ENCODE assay signal across 15 cellular contexts in the genomic region with DNA sequence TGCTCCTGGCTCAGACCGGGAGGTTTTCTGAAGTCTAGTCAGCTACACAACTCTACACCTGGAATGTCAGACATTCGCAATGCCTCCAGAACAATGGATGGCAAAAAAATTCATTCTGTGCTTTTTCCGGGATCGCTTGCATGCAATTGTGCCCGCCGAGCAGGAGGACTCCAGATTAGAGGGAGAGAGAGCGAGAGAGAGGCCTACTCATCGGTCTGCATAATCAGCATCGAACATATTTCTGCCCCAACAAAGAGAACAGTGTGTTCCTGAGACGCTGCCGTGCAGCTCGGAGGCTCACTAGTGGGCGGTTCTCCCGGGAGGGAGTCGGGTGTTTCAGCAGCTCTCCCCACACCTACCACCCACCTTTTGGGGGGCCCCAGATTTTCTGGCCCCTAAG.
A peak's percentile ranks its signal among the peaks of the same experiment; 100 is the strongest.
DNase-seq lines count a peak whose midpoint lies in the region; ATAC-seq and TF ChIP-seq lines count a peak whose summit lies in the region.
"Had no signal": no experiment of that assay in that cellular context is flagged by ENCODE, and none has a peak within 500 bp of the region (broad histone marks: within the 10 kb centered on the region; RNA-seq: fewer than 3 reads in every experiment).

No MANE protein-coding gene starts in this region.

- H3K9me3 Mint-ChIP-seq in WTC11: no peaks in the 10 kb centered on the region
- H3K9me3 Mint-ChIP-seq in T-helper 2 cell treated with Interferon-gamma antibody and Interleukin-4, amounts not matched to agents 5 μg/mL and 100 μg/mL, for 36 hours: no peaks in the 10 kb centered on the region
- H3K9me3 Mint-ChIP-seq: memory B cell had no signal

- DNase-seq in WTC11 (ENCODE audit: low spot score) (no peak), epidermal melanocyte (ENCODE audit: insufficient read length, low spot score) (peak; percentile 38), middle frontal gyrus (ENCODE audit: extremely low spot score, low spot score) (peak; percentile 58), sigmoid colon (no peak), HK-2 (ENCODE audit: unreplicated experiment) (no peak)
- DNase-seq in activated CD4-positive, alpha-beta T cell treated with anti-CD3 and anti-CD28 coated beads, Interleukin-2, amount 50 U/mL, for 48 hours: no peak
- DNase-seq in T-helper 2 cell treated with Interferon-gamma antibody and Interleukin-4, amounts not matched to agents 5 μg/mL and 100 μg/mL, for 36 hours (ENCODE audit: low spot score): no peak
- DNase-seq: activated gamma-delta T cell treated with Interleukin-2 at 50 U/mL for 16 hours; MV-4-11; NCI-H2171; stimulated activated CD4-positive, alpha-beta T cell treated with anti-CD3 and anti-CD28 coated beads, Interleukin-4, amount 100 ng/mL, for 1 hour had no signal

- peak overlapping the region; percentile 16 to 74 (median 48) for H3K27ac ChIP-seq in sigmoid colon
- H3K27ac ChIP-seq: C4-2B, SJSA1 had no signal

- TF ChIP-seq CTCF in WTC11 (IDR thresholded peaks at IDR 0.05): no peak
- no peak for TF ChIP-seq CTCF in sigmoid colon (IDR thresholded peaks at IDR 0.05)

- CTCF ChIA-PET in WTC11 (lab: Charles Lee): no interaction called here

- no peaks in the 10 kb centered on the region for H3K9me3 ChIP-seq in sigmoid colon
- H3K9me3 ChIP-seq: SJSA1 had no signal

- H3K4me3 Mint-ChIP-seq in WTC11: no peak overlapping the region
- no peak overlapping the region for H3K4me3 Mint-ChIP-seq in T-helper 2 cell treated with Interferon-gamma antibody and Interleukin-4, amounts not matched to agents 5 μg/mL and 100 μg/mL, for 36 hours
- H3K4me3 Mint-ChIP-seq: memory B cell had no signal

- 91% methylated on average over 15 of the region's 15 CpGs for WGBS in sigmoid colon, 2 donors

- H3K27me3 Mint-ChIP-seq in WTC11 (ENCODE audit: low read depth): no peaks in the 10 kb centered on the region; the same call in 1 of the 2 replicates
- H3K27me3 Mint-ChIP-seq in T-helper 2 cell treated with Interferon-gamma antibody and Interleukin-4, amounts not matched to agents 5 μg/mL and 100 μg/mL, for 36 hours (ENCODE audit: low read depth): peaks cover 15% of the 10 kb centered on the region

- no peaks in the 10 kb centered on the region for H3K36me3 ChIP-seq in sigmoid colon
- H3K36me3 ChIP-seq: SJSA1 had no signal

- ATAC-seq in WTC11: no peak
- no peak for ATAC-seq in HG03139 (IDR thresholded peaks at IDR 0.05; ENCODE audit: unreplicated experiment)

- peaks cover 32% of the 10 kb centered on the region for H3K4me1 Mint-ChIP-seq in WTC11
- peaks cover 22% of the 10 kb centered on the region for H3K4me1 Mint-ChIP-seq in T-helper 2 cell treated with Interferon-gamma antibody and Interleukin-4, amounts not matched to agents 5 μg/mL and 100 μg/mL, for 36 hours (ENCODE audit: low read depth)

- intact Hi-C loops in sigmoid colon (cut with DNase I): no loop called here

- peaks cover 0 to 65% (median 31%) of the 10 kb centered on the region in 4 donors for H3K4me1 ChIP-seq in sigmoid colon
- H3K4me1 ChIP-seq: SJSA1 had no signal

- peak overlapping the region; percentile 85; the same call in 1 of the 2 replicates for H3K27ac Mint-ChIP-seq in WTC11
- H3K27ac Mint-ChIP-seq in T-helper 2 cell treated with Interferon-gamma antibody and Interleukin-4, amounts not matched to agents 5 μg/mL and 100 μg/mL, for 36 hours: no peak overlapping the region
- H3K27ac Mint-ChIP-seq: memory B cell had no signal

- H3K4me3 ChIP-seq in sigmoid colon: no peak overlapping the region
- H3K4me3 ChIP-seq: SJSA1 had no signal

- H3K36me3 Mint-ChIP-seq in WTC11: no peaks in the 10 kb centered on the region
- no peaks in the 10 kb centered on the region for H3K36me3 Mint-ChIP-seq in T-helper 2 cell treated with Interferon-gamma antibody and Interleukin-4, amounts not matched to agents 5 μg/mL and 100 μg/mL, for 36 hours (ENCODE audit: low read depth)

- no peaks in the 10 kb centered on the region for H3K27me3 ChIP-seq in sigmoid colon
- H3K27me3 ChIP-seq: SJSA1 had no signal

- no peak for TF ChIP-seq EP300 in sigmoid colon (IDR thresholded peaks at IDR 0.05)

- TF ChIP-seq POLR2A in sigmoid colon (IDR thresholded peaks at IDR 0.05): no peak

- POLR2A ChIA-PET in WTC11 (lab: Charles Lee): no interaction called here

TF ChIP-seq in WTC11, 78 proteins besides CTCF, POLR2A, EP300 and RAD21:
- TF ChIP-seq FOXK1 (CRISPR knock-in tag; IDR thresholded peaks at IDR 0.05): no peak
- TF ChIP-seq, protein P1, sequence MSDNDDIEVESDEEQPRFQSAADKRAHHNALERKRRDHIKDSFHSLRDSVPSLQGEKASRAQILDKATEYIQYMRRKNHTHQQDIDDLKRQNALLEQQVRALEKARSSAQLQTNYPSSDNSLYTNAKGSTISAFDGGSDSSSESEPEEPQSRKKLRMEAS (CRISPR knock-in tag; IDR thresholded peaks at IDR 0.05): no peak
- TF ChIP-seq MYBL2 (CRISPR knock-in tag; IDR thresholded peaks at IDR 0.05): no peak
- TF ChIP-seq, protein P2, sequence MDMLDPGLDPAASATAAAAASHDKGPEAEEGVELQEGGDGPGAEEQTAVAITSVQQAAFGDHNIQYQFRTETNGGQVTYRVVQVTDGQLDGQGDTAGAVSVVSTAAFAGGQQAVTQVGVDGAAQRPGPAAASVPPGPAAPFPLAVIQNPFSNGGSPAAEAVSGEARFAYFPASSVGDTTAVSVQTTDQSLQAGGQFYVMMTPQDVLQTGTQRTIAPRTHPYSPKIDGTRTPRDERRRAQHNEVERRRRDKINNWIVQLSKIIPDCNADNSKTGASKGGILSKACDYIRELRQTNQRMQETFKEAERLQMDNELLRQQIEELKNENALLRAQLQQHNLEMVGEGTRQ (CRISPR knock-in tag; IDR thresholded peaks at IDR 0.05): no peak
- TF ChIP-seq, protein P3, sequence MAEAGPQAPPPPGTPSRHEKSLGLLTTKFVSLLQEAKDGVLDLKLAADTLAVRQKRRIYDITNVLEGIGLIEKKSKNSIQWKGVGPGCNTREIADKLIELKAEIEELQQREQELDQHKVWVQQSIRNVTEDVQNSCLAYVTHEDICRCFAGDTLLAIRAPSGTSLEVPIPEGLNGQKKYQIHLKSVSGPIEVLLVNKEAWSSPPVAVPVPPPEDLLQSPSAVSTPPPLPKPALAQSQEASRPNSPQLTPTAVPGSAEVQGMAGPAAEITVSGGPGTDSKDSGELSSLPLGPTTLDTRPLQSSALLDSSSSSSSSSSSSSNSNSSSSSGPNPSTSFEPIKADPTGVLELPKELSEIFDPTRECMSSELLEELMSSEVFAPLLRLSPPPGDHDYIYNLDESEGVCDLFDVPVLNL (CRISPR knock-in tag; IDR thresholded peaks at IDR 0.05; ENCODE audit: borderline replicate concordance, low read depth): no peak
- TF ChIP-seq SMAD4 (CRISPR knock-in tag; IDR thresholded peaks at IDR 0.05): no peak
- TF ChIP-seq JAZF1 (CRISPR knock-in tag; IDR thresholded peaks at IDR 0.05): no peak
- no peak for TF ChIP-seq SOX15 (CRISPR knock-in tag; IDR thresholded peaks at IDR 0.05)
- TF ChIP-seq JUN (CRISPR knock-in tag; IDR thresholded peaks at IDR 0.05): no peak
- TF ChIP-seq, protein P4, sequence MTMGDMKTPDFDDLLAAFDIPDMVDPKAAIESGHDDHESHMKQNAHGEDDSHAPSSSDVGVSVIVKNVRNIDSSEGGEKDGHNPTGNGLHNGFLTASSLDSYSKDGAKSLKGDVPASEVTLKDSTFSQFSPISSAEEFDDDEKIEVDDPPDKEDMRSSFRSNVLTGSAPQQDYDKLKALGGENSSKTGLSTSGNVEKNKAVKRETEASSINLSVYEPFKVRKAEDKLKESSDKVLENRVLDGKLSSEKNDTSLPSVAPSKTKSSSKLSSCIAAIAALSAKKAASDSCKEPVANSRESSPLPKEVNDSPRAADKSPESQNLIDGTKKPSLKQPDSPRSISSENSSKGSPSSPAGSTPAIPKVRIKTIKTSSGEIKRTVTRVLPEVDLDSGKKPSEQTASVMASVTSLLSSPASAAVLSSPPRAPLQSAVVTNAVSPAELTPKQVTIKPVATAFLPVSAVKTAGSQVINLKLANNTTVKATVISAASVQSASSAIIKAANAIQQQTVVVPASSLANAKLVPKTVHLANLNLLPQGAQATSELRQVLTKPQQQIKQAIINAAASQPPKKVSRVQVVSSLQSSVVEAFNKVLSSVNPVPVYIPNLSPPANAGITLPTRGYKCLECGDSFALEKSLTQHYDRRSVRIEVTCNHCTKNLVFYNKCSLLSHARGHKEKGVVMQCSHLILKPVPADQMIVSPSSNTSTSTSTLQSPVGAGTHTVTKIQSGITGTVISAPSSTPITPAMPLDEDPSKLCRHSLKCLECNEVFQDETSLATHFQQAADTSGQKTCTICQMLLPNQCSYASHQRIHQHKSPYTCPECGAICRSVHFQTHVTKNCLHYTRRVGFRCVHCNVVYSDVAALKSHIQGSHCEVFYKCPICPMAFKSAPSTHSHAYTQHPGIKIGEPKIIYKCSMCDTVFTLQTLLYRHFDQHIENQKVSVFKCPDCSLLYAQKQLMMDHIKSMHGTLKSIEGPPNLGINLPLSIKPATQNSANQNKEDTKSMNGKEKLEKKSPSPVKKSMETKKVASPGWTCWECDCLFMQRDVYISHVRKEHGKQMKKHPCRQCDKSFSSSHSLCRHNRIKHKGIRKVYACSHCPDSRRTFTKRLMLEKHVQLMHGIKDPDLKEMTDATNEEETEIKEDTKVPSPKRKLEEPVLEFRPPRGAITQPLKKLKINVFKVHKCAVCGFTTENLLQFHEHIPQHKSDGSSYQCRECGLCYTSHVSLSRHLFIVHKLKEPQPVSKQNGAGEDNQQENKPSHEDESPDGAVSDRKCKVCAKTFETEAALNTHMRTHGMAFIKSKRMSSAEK (CRISPR knock-in tag; IDR thresholded peaks at IDR 0.05; ENCODE audit: borderline replicate concordance): no peak
TF ChIP-seq in WTC11: peak in this region for 0.

Comparison
In these comparisons a context has a peak if more than half of its experiments do, and no peak if none do; other contexts are left out.
1. DNase-seq: peak in epidermal melanocyte (single experiment) and middle frontal gyrus (single experiment); none in WTC11 (single experiment), sigmoid colon (single experiment), activated CD4-positive, alpha-beta T cell treated with anti-CD3 and anti-CD28 coated beads, Interleukin-2, amount 50 U/mL, for 48 hours (0 of 2), HK-2 (single experiment) and T-helper 2 cell treated with Interferon-gamma antibody and Interleukin-4, amounts not matched to agents 5 μg/mL and 100 μg/mL, for 36 hours (single experiment).